5 cellular contexts compared by ENCODE assay signal in genomic region chr3:136879510-136879909, GRCh38. TPM values are rescaled to one million over a fixed set of nuclear protein-coding genes. Genes with fewer than 3 reads are reported as not detected.
DNase-seq lines count a peak whose midpoint lies in the region; ATAC-seq, FAIRE-seq and TF ChIP-seq lines count a peak whose summit lies in the region.
"Not testable (repeated sequence)": the region's sequence is repeated elsewhere in the genome, so short reads cannot be mapped to it uniquely, and the experiment has no call there.

No MANE protein-coding gene starts in this region.

- 100% methylated on average over 1 of the region's 2 CpGs for WGBS in K562 (ENCODE audit: insufficient coverage, low coverage, missing lambda C conversion rate)
- 89% methylated on average over 2 of the region's 2 CpGs; no CpG with 5 or more reads in 1 of the 2 experiments for WGBS in endodermal cell (ENCODE audit: insufficient coverage in 1 of 2, insufficient read length in 1 of 2), 2 experiments

- H3K27me3 Mint-ChIP-seq in CD4-positive, alpha-beta T cell; T-cell; endodermal cell (ENCODE audit: insufficient read depth): not testable (repeated sequence)

- peaks cover 25% of the 10 kb centered on the region for H3K36me3 Mint-ChIP-seq in CD4-positive, alpha-beta T cell (ENCODE audit: low read depth)
- peaks cover 17% of the 10 kb centered on the region for H3K36me3 Mint-ChIP-seq in T-cell
- H3K36me3 Mint-ChIP-seq in endodermal cell (ENCODE audit: low read depth) = not testable (repeated sequence)

- H3K4me3 ChIP-seq in HEK293 (ENCODE audit: low read depth, low read length); K562: not testable (repeated sequence)
- H3K4me3 ChIP-seq in endodermal cell (ENCODE audit: low read length) = peak overlapping the region; percentile 35

- not testable (repeated sequence) for H3K9me3 ChIP-seq in CD4-positive, alpha-beta T cell (ENCODE audit: control insufficient read depth, low read length); HEK293 (ENCODE audit: control insufficient read depth, insufficient read depth, low read depth, low read length); K562 (replicated peaks; ENCODE audit: control insufficient read depth, insufficient read depth, low read depth, low read length)
- H3K9me3 ChIP-seq in endodermal cell (ENCODE audit: control insufficient read depth, low read length) = peaks cover 25% of the 10 kb centered on the region

- not testable (repeated sequence) for H3K4me2 ChIP-seq in K562 (ENCODE audit: insufficient read depth, low read length)

- BruUV-seq in K562 (replicated peaks; lab: Mats Ljungman, UMichigan) = not testable (repeated sequence)

- not testable (repeated sequence) for TF ChIP-seq RAD21 in K562 (CRISPR knock-in tag; conservative IDR thresholded peaks at IDR 0.05 in 1 of 2, IDR thresholded peaks at IDR 0.05 in 1 of 2)

- POLR2A ChIA-PET in CD4-positive, alpha-beta T cell (lab: Charles Lee); HEK293 (lab: Yijun Ruan, JAX); T-cell (lab: Charles Lee); K562 (lab: Yijun Ruan, JAX): not testable (repeated sequence)

- TF ChIP-seq POLR2A in K562 (conservative IDR thresholded peaks at IDR 0.05) = not testable (repeated sequence)

- H3K36me3 ChIP-seq in HEK293 (ENCODE audit: control insufficient read depth in 2 of 2, insufficient read depth in 1 of 2, low read length in 2 of 2); K562 (ENCODE audit: control insufficient read depth, insufficient read depth, low read length); endodermal cell (ENCODE audit: control insufficient read depth, insufficient read depth, low read length): not testable (repeated sequence)

- peaks cover 78% of the 10 kb centered on the region for H3K79me2 ChIP-seq in K562 (ENCODE audit: control insufficient read depth, insufficient read depth, low read length)

- H3K4me1 Mint-ChIP-seq in CD4-positive, alpha-beta T cell (ENCODE audit: low read depth) = peaks cover 82% of the 10 kb centered on the region
- H3K4me1 Mint-ChIP-seq in T-cell = peaks cover 70 to 80% (median 74%) of the 10 kb centered on the region in 3 donors
- not testable (repeated sequence) for H3K4me1 Mint-ChIP-seq in endodermal cell

- TF ChIP-seq CTCF in CD4-positive, alpha-beta T cell (IDR thresholded peaks at IDR 0.05); HEK293 (tag by site-specific recombination; IDR thresholded peaks at IDR 0.05); K562 (IDR thresholded peaks at IDR 0.05 in 2 of 3, conservative IDR thresholded peaks at IDR 0.05 in 1 of 3; ENCODE audit: insufficient read depth in 2 of 3, low read depth in 1 of 3, low read length in 3 of 3); endodermal cell (conservative IDR thresholded peaks at IDR 0.05): not testable (repeated sequence)

- not testable (repeated sequence) for H3K9me3 Mint-ChIP-seq in CD4-positive, alpha-beta T cell; T-cell
- H3K9me3 Mint-ChIP-seq in endodermal cell = peaks cover 11% of the 10 kb centered on the region

- not testable (repeated sequence) for FAIRE-seq in K562 (lab: Jason Lieb, UNC)

- ATAC-seq in CD4-positive, alpha-beta T cell (ENCODE audit: poor library complexity); T-cell (replicated peaks in 1 of 4); K562: not testable (repeated sequence)

- H3K4me1 ChIP-seq in HEK293 (ENCODE audit: control insufficient read depth, insufficient read depth, low read length); K562 (replicated peaks in 1 of 2; ENCODE audit: control insufficient read depth in 2 of 2, insufficient read depth in 2 of 2, low read length in 2 of 2); endodermal cell (ENCODE audit: control insufficient read depth, insufficient read depth, low read length): not testable (repeated sequence)

- DNase-seq in CD4-positive, alpha-beta T cell; T-cell; K562 (ENCODE audit: extremely low read depth in 1 of 4, low spot score in 3 of 4); endodermal cell: not testable (repeated sequence)

- H3K27ac Mint-ChIP-seq in CD4-positive, alpha-beta T cell = peak overlapping the region; percentile 50
- H3K27ac Mint-ChIP-seq in T-cell = peak overlapping the region; percentile 35 to 66
- H3K27ac Mint-ChIP-seq in endodermal cell = not testable (repeated sequence)

- in situ Hi-C loops in K562 (cut with MboI) = not testable (repeated sequence)

- intact Hi-C loops in CD4-positive, alpha-beta T cell (cut with DNase I, micrococcal nuclease); K562 (cut with micrococcal nuclease): not testable (repeated sequence)

- not testable (repeated sequence) for H3K9me1 ChIP-seq in K562 (ENCODE audit: control insufficient read depth, insufficient read depth, low read length)

- not testable (repeated sequence) for H3K9ac ChIP-seq in K562 (ENCODE audit: insufficient read depth in 1 of 2, low read depth in 2 of 2, low read length in 2 of 2); endodermal cell (ENCODE audit: extremely low read depth, low read length, poor library complexity, severe bottlenecking)

- H3K4me3 Mint-ChIP-seq in CD4-positive, alpha-beta T cell; T-cell; endodermal cell: not testable (repeated sequence)

- not testable (repeated sequence) for H4K20me1 ChIP-seq in K562 (replicated peaks; ENCODE audit: control insufficient read depth, insufficient read depth, low read length)

- not testable (repeated sequence) for H2AFZ ChIP-seq in K562 (ENCODE audit: low read depth, low read length)

- CTCF ChIA-PET in CD4-positive, alpha-beta T cell (lab: Charles Lee); T-cell (lab: Charles Lee); K562 (lab: Yijun Ruan, JAX; ENCODE audit: low intra/inter-chr PET ratio): not testable (repeated sequence)
- CTCF ChIA-PET in HEK293 (lab: Yijun Ruan, JAX) = interaction anchor here (0.6 kb wide), 1 partner anchor 31 kb away, joined by 3 read pairs; no protein-coding TSS in a partner anchor

- not testable (repeated sequence) for H3K27me3 ChIP-seq in CD4-positive, alpha-beta T cell (ENCODE audit: control insufficient read depth, insufficient read depth, low read length); K562 (ENCODE audit: control insufficient read depth in 2 of 2, insufficient read depth in 2 of 2, low read length in 2 of 2); endodermal cell (ENCODE audit: control insufficient read depth, insufficient read depth, low read length, poor library complexity, severe bottlenecking)

- not testable (repeated sequence) for TF ChIP-seq EP300 in K562 (IDR thresholded peaks at IDR 0.05; ENCODE audit: low read length)

- not testable (repeated sequence) for H3K27ac ChIP-seq in CD4-positive, alpha-beta T cell (ENCODE audit: low read depth, low read length); HEK293 (ENCODE audit: extremely low read depth, low read depth, low read length); K562 (ENCODE audit: extremely low read depth, low read depth, low read length); endodermal cell (ENCODE audit: low read depth, low read length)

TF ChIP-seq in HEK293, 187 proteins besides CTCF, POLR2A, EP300 and RAD21:
- peak; percentile 69 for TF ChIP-seq ZNF146 (tag by site-specific recombination; IDR thresholded peaks at IDR 0.05)
TF ChIP-seq in HEK293: peak in this region for 1; not testable (repeated sequence) for 186.

RNA-seq across cellular contexts. Expression of gene NCK1, which starts 17.5 kb away (rescaled TPM):
- total RNA-seq in CD4-positive, alpha-beta T cell = 10 to 100 TPM; 52.9 to 55.0 TPM
- total RNA-seq in T-cell (10 to 100 TPM; 46.9 to 65.3 (median 50.9) TPM), K562 (2014; rRNA removed) (14.9 and 23.2 TPM in 2 replicates), K562 (2014; rRNA removed; fragmentation: Illumina TruSeq; extraction: Trizol) (24.4 and 25.0 TPM in 2 replicates), K562 (2015; rRNA removed; fragmentation: Illumina TruSeq; extraction: Trizol) (23.2 and 27.1 TPM in 2 replicates), K562 (2021) (22.6 and 23.2 TPM in 2 replicates), endodermal cell (10 to 100 TPM; 24.5 to 28.9 TPM)
- 18.7 and 56.8 TPM in 2 replicates for total RNA-seq in K562 (2011; cell fraction: chromatin; rRNA removed; ENCODE audit: low replicate concordance)
- total RNA-seq in K562 (2011; cell fraction: nucleolus; rRNA removed) = 11.3 and 15.9 TPM in 2 replicates
- 30.7 and 64.5 TPM in 2 replicates for total RNA-seq in K562 (2011; cell fraction: nucleoplasm; rRNA removed)
- polyA plus RNA-seq in K562 (2011; rRNA removed) (22.9 and 30.5 TPM in 2 replicates), K562 (2014; fragmentation: Illumina TruSeq; extraction: Trizol) (26.4 and 30.0 TPM in 2 replicates), K562 (2014; fragmentation: Nextera tagmentation; extraction: Ambion mirVana) (10 to 100 TPM; 17.3 to 24.4 TPM), K562 (2014; rRNA removed) (22.2 and 25.7 TPM in 2 replicates)
- polyA plus RNA-seq in K562 (2011; cell fraction: cytosol; rRNA removed) = 4.0 and 8.7 TPM in 2 replicates
- polyA plus RNA-seq in K562 (2011; cell fraction: nucleus; rRNA removed) = 6.3 and 11.6 TPM in 2 replicates
- polyA plus RNA-seq in K562 (2012) = 17.4 and 19.4 TPM in 2 replicates
- polyA minus RNA-seq in K562 (2011; rRNA and poly(A)+ RNA removed) = 46.4 and 62.6 TPM in 2 replicates
- polyA minus RNA-seq in K562 (2011; cell fraction: cytosol; rRNA and poly(A)+ RNA removed) = 13.9 and 16.8 TPM in 2 replicates
- polyA minus RNA-seq in K562 (2011; cell fraction: nucleus; rRNA and poly(A)+ RNA removed) = 18.2 and 29.5 TPM in 2 replicates
- 31.7 TPM for polyA plus RNA-seq in endodermal cell (2013, experiment 1 of 2)
- 29.0 TPM for polyA plus RNA-seq in endodermal cell (2013, experiment 2 of 2)
